ENCODE assay signal across 8 cellular contexts in genomic region chr1:84146375-84147032, GRCh38. TPM values are rescaled to one million over a fixed set of nuclear protein-coding genes. Genes with fewer than 3 reads are reported as not detected.
DNase-seq lines count a peak whose midpoint lies in the region; ATAC-seq, FAIRE-seq and TF ChIP-seq lines count a peak whose summit lies in the region.

No MANE protein-coding gene starts in this region.

- no peaks in the 10 kb centered on the region for H3K9me3 ChIP-seq in vagina

- intact Hi-C loops in vagina (cut with DNase I): no loop called here

- FAIRE-seq in H54 (lab: Jason Lieb, UNC): peak; percentile 86

- H3K4me3 ChIP-seq in ACC112 (ENCODE audit: low read depth, low read length) (0 out of 2 replicates have a peak overlapping the region, but pooled peaks have one; percentile 1), foreskin fibroblast (ENCODE audit: low read depth in 1 of 2, low read length in 2 of 2) (no peak overlapping the region), vagina (no peak overlapping the region)

- no peaks in the 10 kb centered on the region for H3K9me3 Mint-ChIP-seq in T-cell
- no peaks in the 10 kb centered on the region for H3K9me3 Mint-ChIP-seq in WTC11

- H3K36me3 ChIP-seq in ACC112 (ENCODE audit: insufficient read depth, low read length): no peaks in the 10 kb centered on the region
- H3K36me3 ChIP-seq in vagina: no peaks in the 10 kb centered on the region

- peak overlapping the region; percentile 93 to 97 (median 97) for H3K4me3 Mint-ChIP-seq in T-cell
- no peak overlapping the region for H3K4me3 Mint-ChIP-seq in WTC11

- no peaks in the 10 kb centered on the region for H3K27me3 ChIP-seq in ACC112 (ENCODE audit: insufficient read depth, low read length)
- no peaks in the 10 kb centered on the region for H3K27me3 ChIP-seq in vagina

- H3K4me1 ChIP-seq in ACC112 (ENCODE audit: control insufficient read depth, insufficient read depth, low read length, unreplicated experiment): peaks cover 35% of the 10 kb centered on the region
- H3K4me1 ChIP-seq in vagina: peaks cover 9% of the 10 kb centered on the region

- POLR2A ChIA-PET in T-cell (lab: Charles Lee) (interaction anchor here (0.7 to 1.2 kb wide), 2 partner anchors 18 to 287 kb away, joined by 3 to 5 read pairs; no protein-coding TSS in a partner anchor), WTC11 (lab: Charles Lee) (no interaction called here)

- peaks cover 3% of the 10 kb centered on the region for H3K79me2 ChIP-seq in ACC112 (ENCODE audit: control insufficient read depth, insufficient read depth, low read length, unreplicated experiment)

- H3K27ac Mint-ChIP-seq in T-cell: peak overlapping the region; percentile 99
- H3K27ac Mint-ChIP-seq in WTC11: no peak overlapping the region

- CTCF ChIA-PET in T-cell (lab: Charles Lee) (interaction anchor here (0.5 to 6.2 kb wide), 12 partner anchors 16 to 914 kb away, joined by 3 to 151 read pairs (median 4); no protein-coding TSS in a partner anchor), WTC11 (lab: Charles Lee) (no interaction called here)

- H3K27me3 Mint-ChIP-seq in T-cell (no peaks in the 10 kb centered on the region), WTC11 (ENCODE audit: low read depth) (no peaks in the 10 kb centered on the region)

- no peak overlapping the region for H2AFZ ChIP-seq in ACC112 (ENCODE audit: low read length, unreplicated experiment)

- DNase-seq in H54 (ENCODE audit: insufficient read length, low spot score) (no peak), T-cell (no peak), foreskin fibroblast (peak; percentile 40 to 68), vagina (ENCODE audit: extremely low spot score in 2 of 2) (no peak), WTC11 (ENCODE audit: low spot score) (no peak), HK-2 (ENCODE audit: unreplicated experiment) (no peak), nucleus accumbens (lab: John Stamatoyannopoulos, UW) (no peak)

- H3K4me1 Mint-ChIP-seq in T-cell (peaks cover 47 to 66% (median 51%) of the 10 kb centered on the region in 3 donors), WTC11 (peaks cover 5% of the 10 kb centered on the region)

- TF ChIP-seq POLR2A in H54 (IDR thresholded peaks at IDR 0.05; ENCODE audit: low read depth, low read length) (no peak), vagina (IDR thresholded peaks at IDR 0.05) (no peak)

- no peak for TF ChIP-seq CTCF in foreskin fibroblast (IDR thresholded peaks at IDR 0.05; ENCODE audit: low read depth, low read length)
- TF ChIP-seq CTCF in vagina (IDR thresholded peaks at IDR 0.05): no peak
- no peak for TF ChIP-seq CTCF in WTC11 (IDR thresholded peaks at IDR 0.05)

- peak overlapping the region; percentile 20; the same call in 1 of the 2 replicates for H3K27ac ChIP-seq in ACC112 (ENCODE audit: low read depth, low read length)
- H3K27ac ChIP-seq in vagina: no peak overlapping the region

- ATAC-seq in T-cell (replicated peaks in 1 of 4) (peak in 1 of 4 experiments; percentile 36), WTC11 (no peak)

- peaks cover 10% of the 10 kb centered on the region for H3K36me3 Mint-ChIP-seq in T-cell
- H3K36me3 Mint-ChIP-seq in WTC11: no peaks in the 10 kb centered on the region

TF ChIP-seq in WTC11, 78 proteins besides CTCF, POLR2A, EP300 and RAD21:
- TF ChIP-seq ZNF263 (CRISPR knock-in tag; IDR thresholded peaks at IDR 0.05; ENCODE audit: low read depth) (no peak), ETV6 (CRISPR knock-in tag; IDR thresholded peaks at IDR 0.05) (no peak), EMX1 (CRISPR knock-in tag; IDR thresholded peaks at IDR 0.05) (no peak), SMAD3 (CRISPR knock-in tag; IDR thresholded peaks at IDR 0.05; ENCODE audit: borderline replicate concordance) (no peak), NFE2L1 (CRISPR knock-in tag; IDR thresholded peaks at IDR 0.05) (no peak), ZNF121 (CRISPR knock-in tag; IDR thresholded peaks at IDR 0.05) (no peak), ESRRA (CRISPR knock-in tag; IDR thresholded peaks at IDR 0.05; ENCODE audit: borderline replicate concordance) (no peak), GABPB1 (CRISPR knock-in tag; IDR thresholded peaks at IDR 0.05) (no peak), ZSCAN18 (CRISPR knock-in tag; IDR thresholded peaks at IDR 0.05) (no peak), ATF6 (CRISPR knock-in tag; IDR thresholded peaks at IDR 0.05) (no peak), USF1 (CRISPR knock-in tag; IDR thresholded peaks at IDR 0.05) (no peak), MLX (CRISPR knock-in tag; IDR thresholded peaks at IDR 0.05) (no peak)
- TF ChIP-seq, protein P1, sequence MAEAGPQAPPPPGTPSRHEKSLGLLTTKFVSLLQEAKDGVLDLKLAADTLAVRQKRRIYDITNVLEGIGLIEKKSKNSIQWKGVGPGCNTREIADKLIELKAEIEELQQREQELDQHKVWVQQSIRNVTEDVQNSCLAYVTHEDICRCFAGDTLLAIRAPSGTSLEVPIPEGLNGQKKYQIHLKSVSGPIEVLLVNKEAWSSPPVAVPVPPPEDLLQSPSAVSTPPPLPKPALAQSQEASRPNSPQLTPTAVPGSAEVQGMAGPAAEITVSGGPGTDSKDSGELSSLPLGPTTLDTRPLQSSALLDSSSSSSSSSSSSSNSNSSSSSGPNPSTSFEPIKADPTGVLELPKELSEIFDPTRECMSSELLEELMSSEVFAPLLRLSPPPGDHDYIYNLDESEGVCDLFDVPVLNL (CRISPR knock-in tag; IDR thresholded peaks at IDR 0.05; ENCODE audit: borderline replicate concordance, low read depth): no peak

RNA-seq across cellular contexts. Expression of gene PRKACB, which starts 2.4 kb away (rescaled TPM):
- total RNA-seq in T-cell (100 to 1,000 TPM; 101 to 119 (median 109) TPM), vagina (18.7 TPM), WTC11 (2021) (16.8 to 19.2 TPM (median 18.4 TPM) in 3 replicates)

Comparison
In these comparisons a context has a peak if more than half of its experiments do, and no peak if none do; other contexts are left out.
1. DNase-seq: peak in foreskin fibroblast (2 of 2); none in H54 (single experiment), T-cell (0 of 34), vagina (0 of 2), WTC11 (single experiment), HK-2 (single experiment) and nucleus accumbens (0 of 56).